Comparison of ENCODE assay signal across 12 cellular contexts in the genomic region with DNA sequence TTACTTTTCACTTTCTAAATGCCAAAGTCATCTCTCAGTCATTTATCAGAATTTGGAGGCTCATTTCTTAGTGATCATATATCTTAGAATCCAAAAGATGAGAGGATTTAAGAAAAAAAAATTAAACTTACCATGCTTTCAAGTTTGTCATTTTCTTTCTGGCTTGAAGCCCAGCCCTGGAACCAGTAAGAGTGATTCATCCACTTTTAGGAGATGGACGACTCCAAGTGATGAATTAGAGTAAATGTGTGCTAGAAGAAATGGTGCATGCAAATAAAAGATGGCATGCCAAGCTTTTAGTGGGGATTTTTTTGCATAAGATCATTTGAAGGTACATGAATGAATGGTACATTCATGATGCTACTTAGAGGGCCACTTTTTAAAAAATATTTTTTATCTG. TPM values are rescaled to one million over a fixed set of nuclear protein-coding genes. Genes with fewer than 3 reads are reported as not detected.
DNase-seq lines count a peak whose midpoint lies in the region; ATAC-seq and TF ChIP-seq lines count a peak whose summit lies in the region.
"Had no signal": no experiment of that assay in that cellular context is flagged by ENCODE, and none has a peak within 500 bp of the region (broad histone marks: within the 10 kb centered on the region; RNA-seq: fewer than 3 reads in every experiment).

No MANE protein-coding gene starts in this region.

- H3K27me3 ChIP-seq in heart left ventricle (no peaks in the 10 kb centered on the region), subcutaneous abdominal adipose tissue (ENCODE audit: control insufficient read depth in 5 of 5, insufficient read depth in 4 of 5, low read length in 5 of 5) (no peaks in the 10 kb centered on the region), GM23338 (ENCODE audit: insufficient read depth) (no peaks in the 10 kb centered on the region)
- H3K27me3 ChIP-seq: uterus had no signal

- no peak for TF ChIP-seq POLR2A in heart left ventricle (IDR thresholded peaks at IDR 0.05)

- no peak overlapping the region for H3K4me3 Mint-ChIP-seq in GM23338
- H3K4me3 Mint-ChIP-seq: B cell had no signal

- no peak overlapping the region for H2AFZ ChIP-seq in GM23338

- 24 to 46% (median 36%) methylated on average over 1 of the region's 1 CpG for WGBS in heart left ventricle, 4 donors

- no peak overlapping the region for H3K27ac Mint-ChIP-seq in GM23338
- H3K27ac Mint-ChIP-seq: B cell had no signal

- no peak overlapping the region for H3K4me2 ChIP-seq in GM23338
- H3K4me2 ChIP-seq: smooth muscle cell had no signal

- H3K27ac ChIP-seq in heart left ventricle = peak overlapping the region in 10 of 12 donors; percentile 35 to 67 (median 54)
- peak overlapping the region; percentile 69 for H3K27ac ChIP-seq in subcutaneous abdominal adipose tissue (ENCODE audit: low read depth, low read length)
- no peak overlapping the region for H3K27ac ChIP-seq in GM23338 (ENCODE audit: low read depth)

- no peaks in the 10 kb centered on the region for H3K9me3 Mint-ChIP-seq in GM23338

- intact Hi-C loops in heart left ventricle (cut with DNase I) = loop anchor here in 1 of 10 donors (10.0 kb wide), 1 partner anchor 93 kb away; no protein-coding TSS in a partner anchor
- intact Hi-C loops in left cardiac atrium (cut with DNase I) = no loop called here

- H3K4me1 Mint-ChIP-seq in GM23338 = peaks cover 15% of the 10 kb centered on the region; the same call in 2 of the 3 replicates
- H3K4me1 Mint-ChIP-seq: B cell had no signal

- TF ChIP-seq CTCF in heart left ventricle (IDR thresholded peaks at IDR 0.05) = no peak
- no peak for TF ChIP-seq CTCF in fibroblast of villous mesenchyme (IDR thresholded peaks at IDR 0.05; ENCODE audit: insufficient read depth, low read depth, low read length)
- no peak for TF ChIP-seq CTCF in GM23338 (conservative IDR thresholded peaks at IDR 0.05; ENCODE audit: low read depth in 2 of 2)

- H3K36me3 ChIP-seq in heart left ventricle (no peaks in the 10 kb centered on the region), subcutaneous abdominal adipose tissue (ENCODE audit: control insufficient read depth in 5 of 5, insufficient read depth in 5 of 5, low read length in 5 of 5) (no peaks in the 10 kb centered on the region), GM23338 (ENCODE audit: insufficient read depth) (no peaks in the 10 kb centered on the region)
- H3K36me3 ChIP-seq: uterus had no signal

- H3F3A ChIP-seq in GM23338 (replicated peaks; ENCODE audit: low read depth) = no peaks in the 10 kb centered on the region

- H3K4me3 ChIP-seq in heart left ventricle (no peak overlapping the region), fibroblast of villous mesenchyme (ENCODE audit: low read depth, low read length) (no peak overlapping the region), subcutaneous abdominal adipose tissue (ENCODE audit: low read depth in 1 of 5, low read length in 5 of 5) (no peak overlapping the region), GM23338 (no peak overlapping the region)
- H3K4me3 ChIP-seq: smooth muscle cell, uterus had no signal

- no peaks in the 10 kb centered on the region for H3K9me3 ChIP-seq in heart left ventricle
- no peaks in the 10 kb centered on the region for H3K9me3 ChIP-seq in subcutaneous abdominal adipose tissue (ENCODE audit: control insufficient read depth in 5 of 5, low read length in 5 of 5)
- H3K9me3 ChIP-seq: uterus had no signal

- no peak for ATAC-seq in heart left ventricle
- no peak for ATAC-seq in left cardiac atrium
- peak; percentile 64 for ATAC-seq in SK-N-SH treated with all-trans-retinoic acid at 6 μM for 48 hours
- no peak for ATAC-seq in HG02571 (IDR thresholded peaks at IDR 0.05; ENCODE audit: unreplicated experiment)
- ATAC-seq in GM23338 = no peak
- ATAC-seq in HG02981 (IDR thresholded peaks at IDR 0.05; ENCODE audit: unreplicated experiment) = no peak

- DNase-seq in heart left ventricle (no peak), left cardiac atrium (no peak), fibroblast of villous mesenchyme (ENCODE audit: low read depth) (peak; percentile 42), GM23338 (ENCODE audit: low spot score) (no peak)
- DNase-seq: NCI-H2107, uterus had no signal

- no peaks in the 10 kb centered on the region for H4K20me1 ChIP-seq in GM23338 (replicated peaks; ENCODE audit: insufficient read depth)

- H3K9me2 ChIP-seq in GM23338 (ENCODE audit: insufficient read depth) = 0 out of 2 replicates have a peak, but pooled peaks cover 5% of the 10 kb centered on the region

- no peak overlapping the region for H3K9ac ChIP-seq in subcutaneous abdominal adipose tissue (ENCODE audit: low read length in 5 of 5)

- H3K36me3 Mint-ChIP-seq in GM23338 (ENCODE audit: low read depth) = no peaks in the 10 kb centered on the region

- H3K27me3 Mint-ChIP-seq in GM23338 (ENCODE audit: insufficient read depth, low read depth, poor library complexity) = no peaks in the 10 kb centered on the region

- H3K4me1 ChIP-seq in heart left ventricle = peaks cover 0 to 80% (median 39%) of the 10 kb centered on the region in 12 donors
- H3K4me1 ChIP-seq in subcutaneous abdominal adipose tissue (ENCODE audit: control insufficient read depth in 5 of 5, insufficient read depth in 5 of 5, low read length in 5 of 5) = peaks cover 0 to 56% (median 13%) of the 10 kb centered on the region in 5 donors
- no peaks in the 10 kb centered on the region for H3K4me1 ChIP-seq in GM23338 (ENCODE audit: insufficient read depth)

- H3K79me2 ChIP-seq in GM23338 (replicated peaks; ENCODE audit: insufficient read depth) = no peaks in the 10 kb centered on the region

TF ChIP-seq in SK-N-SH treated with all-trans-retinoic acid at 6 μM for 48 hours, 23 proteins besides CTCF, POLR2A, EP300 and RAD21 (continues in another document):
- TF ChIP-seq ZC3H10 (CRISPR knock-in tag; IDR thresholded peaks at IDR 0.05) (peak; percentile 91), ISL1 (CRISPR knock-in tag; IDR thresholded peaks at IDR 0.05) (peak; percentile 96), TOX (CRISPR knock-in tag; IDR thresholded peaks at IDR 0.05; ENCODE audit: borderline replicate concordance) (peak; percentile 47; the same call in 1 of the 2 replicates), ZNF70 (CRISPR knock-in tag; IDR thresholded peaks at IDR 0.05) (no peak)
- TF ChIP-seq, protein P1, sequence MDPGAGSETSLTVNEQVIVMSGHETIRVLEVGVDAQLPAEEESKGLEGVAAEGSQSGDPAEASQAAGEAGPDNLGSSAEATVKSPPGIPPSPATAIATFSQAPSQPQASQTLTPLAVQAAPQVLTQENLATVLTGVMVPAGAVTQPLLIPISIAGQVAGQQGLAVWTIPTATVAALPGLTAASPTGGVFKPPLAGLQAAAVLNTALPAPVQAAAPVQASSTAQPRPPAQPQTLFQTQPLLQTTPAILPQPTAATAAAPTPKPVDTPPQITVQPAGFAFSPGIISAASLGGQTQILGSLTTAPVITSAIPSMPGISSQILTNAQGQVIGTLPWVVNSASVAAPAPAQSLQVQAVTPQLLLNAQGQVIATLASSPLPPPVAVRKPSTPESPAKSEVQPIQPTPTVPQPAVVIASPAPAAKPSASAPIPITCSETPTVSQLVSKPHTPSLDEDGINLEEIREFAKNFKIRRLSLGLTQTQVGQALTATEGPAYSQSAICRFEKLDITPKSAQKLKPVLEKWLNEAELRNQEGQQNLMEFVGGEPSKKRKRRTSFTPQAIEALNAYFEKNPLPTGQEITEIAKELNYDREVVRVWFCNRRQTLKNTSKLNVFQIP (CRISPR knock-in tag; IDR thresholded peaks at IDR 0.05; ENCODE audit: borderline replicate concordance, low read depth) = no peak

TF ChIP-seq in GM23338, 12 proteins besides CTCF, POLR2A, EP300 and RAD21:
- no peak for TF ChIP-seq CREB1 (CRISPR knock-in tag; IDR thresholded peaks at IDR 0.05; ENCODE audit: low read depth)
- no peak for TF ChIP-seq JUNB (IDR thresholded peaks at IDR 0.05; ENCODE audit: unreplicated experiment)
- TF ChIP-seq POLR2AphosphoS5 (IDR thresholded peaks at IDR 0.05; ENCODE audit: low read depth) = no peak
- TF ChIP-seq, protein P2, sequence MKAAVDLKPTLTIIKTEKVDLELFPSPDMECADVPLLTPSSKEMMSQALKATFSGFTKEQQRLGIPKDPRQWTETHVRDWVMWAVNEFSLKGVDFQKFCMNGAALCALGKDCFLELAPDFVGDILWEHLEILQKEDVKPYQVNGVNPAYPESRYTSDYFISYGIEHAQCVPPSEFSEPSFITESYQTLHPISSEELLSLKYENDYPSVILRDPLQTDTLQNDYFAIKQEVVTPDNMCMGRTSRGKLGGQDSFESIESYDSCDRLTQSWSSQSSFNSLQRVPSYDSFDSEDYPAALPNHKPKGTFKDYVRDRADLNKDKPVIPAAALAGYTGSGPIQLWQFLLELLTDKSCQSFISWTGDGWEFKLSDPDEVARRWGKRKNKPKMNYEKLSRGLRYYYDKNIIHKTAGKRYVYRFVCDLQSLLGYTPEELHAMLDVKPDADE (IDR thresholded peaks at IDR 0.05) = no peak

RNA-seq across cellular contexts. Expression of a gene that starts 20.1 kb away (rescaled TPM):
- total RNA-seq in heart left ventricle (10 to 100 TPM in 3 of 9 donors, 1 to 10 TPM in 6; 4.0 to 12.1 (median 8.0) TPM), left cardiac atrium (10 to 100 TPM; 25.9 to 27.1 TPM), fibroblast of villous mesenchyme (19.0 and 35.4 TPM in 2 replicates)
- polyA plus RNA-seq in heart left ventricle (1 to 10 TPM; 2.5 to 3.1 TPM), GM23338 (2016; fragmentation: Nextera tagmentation; extraction: Ambion mirVana) (10.0 and 14.9 TPM in 2 replicates)
- total RNA-seq in GM23338 (2014; rRNA removed; shearing (Covaris generic)) = 20.6 and 20.7 TPM in 2 replicates
